Comparison of ENCODE assay signal across 1 cellular context in genomic region chr19:52198678-52199077, GRCh38.
TF ChIP-seq lines count a peak whose summit lies in the region.

No MANE protein-coding gene starts in this region.

TF ChIP-seq in IMR-90, 13 proteins besides CTCF, POLR2A, EP300 and RAD21:
- TF ChIP-seq MAZ (IDR thresholded peaks at IDR 0.05; ENCODE audit: borderline replicate concordance, low read depth, low read length) (no peak), RFX5 (IDR thresholded peaks at IDR 0.05; ENCODE audit: low read depth, low read length) (no peak), BHLHE40 (IDR thresholded peaks at IDR 0.05; ENCODE audit: low read depth, low read length) (no peak), RCOR1 (IDR thresholded peaks at IDR 0.05; ENCODE audit: insufficient replicate concordance, low read length) (no peak), MAFK (IDR thresholded peaks at IDR 0.05; ENCODE audit: low read depth, low read length) (no peak), USF2 (IDR thresholded peaks at IDR 0.05; ENCODE audit: low read depth, low read length) (no peak), NFE2L2 (IDR thresholded peaks at IDR 0.05; ENCODE audit: low read depth, low read length) (no peak), FOS (IDR thresholded peaks at IDR 0.05; ENCODE audit: low read depth, low read length) (no peak), ELK1 (IDR thresholded peaks at IDR 0.05; ENCODE audit: borderline replicate concordance, low read depth, low read length) (no peak), SMC3 (IDR thresholded peaks at IDR 0.05; ENCODE audit: low read depth, low read length) (no peak), MXI1 (IDR thresholded peaks at IDR 0.05; ENCODE audit: borderline replicate concordance, low read depth, low read length) (no peak), CEBPB (IDR thresholded peaks at IDR 0.05; ENCODE audit: low read depth, low read length) (no peak), CHD1 (IDR thresholded peaks at IDR 0.05; ENCODE audit: low read depth, low read length) (no peak)
TF ChIP-seq in IMR-90: peak in this region for 0.
